Comparison of ENCODE assay signal across 13 cellular contexts in genomic region chr2:46134531-46135229, GRCh38.
A peak's percentile ranks its signal among the peaks of the same experiment; 100 is the strongest.
DNase-seq lines count a peak whose midpoint lies in the region; ATAC-seq, FAIRE-seq and TF ChIP-seq lines count a peak whose summit lies in the region.
"Had no signal": no experiment of that assay in that cellular context is flagged by ENCODE, and none has a peak within 500 bp of the region (broad histone marks: within the 10 kb centered on the region; RNA-seq: fewer than 3 reads in every experiment).

No MANE protein-coding gene starts in this region.

- H3K4me1 Mint-ChIP-seq in immature natural killer cell, result no peaks in the 10 kb centered on the region
- H3K4me1 Mint-ChIP-seq in endothelial cell (ENCODE audit: unreplicated experiment), result peaks cover 21% of the 10 kb centered on the region
- H3K4me1 Mint-ChIP-seq: CD4-positive, alpha-beta memory T cell had no signal

- H3K27ac ChIP-seq in C4-2B, result peak overlapping the region; percentile 55
- peak overlapping the region; percentile 69 for H3K27ac ChIP-seq in RWPE2 (ENCODE audit: poor library complexity, severe bottlenecking)
- no peak overlapping the region for H3K27ac ChIP-seq in pancreas

- ATAC-seq in RWPE2 (ENCODE audit: low read depth) (peak; percentile 89), pancreas (peak in 3 of 4 donors; percentile 50 to 56 (median 51))
- ATAC-seq: Panc1 had no signal

- H3K27me3 Mint-ChIP-seq in immature natural killer cell (ENCODE audit: low read depth in 3 of 3) (no peaks in the 10 kb centered on the region), endothelial cell (ENCODE audit: unreplicated experiment) (no peaks in the 10 kb centered on the region)
- H3K27me3 Mint-ChIP-seq: CD4-positive, alpha-beta memory T cell had no signal

- no peak for TF ChIP-seq CTCF in C4-2B (conservative IDR thresholded peaks at IDR 0.05)
- TF ChIP-seq CTCF in RWPE2 (IDR thresholded peaks at IDR 0.05; ENCODE audit: poor library complexity, severe bottlenecking), result no peak
- TF ChIP-seq CTCF in fibroblast of pulmonary artery (IDR thresholded peaks at IDR 0.05; ENCODE audit: low read length, missing control alignments), result no peak
- TF ChIP-seq CTCF in pancreas (IDR thresholded peaks at IDR 0.05), result no peak
- TF ChIP-seq CTCF in endothelial cell (IDR thresholded peaks at IDR 0.05; ENCODE audit: unreplicated experiment), result no peak

- H3K36me3 Mint-ChIP-seq in immature natural killer cell (peaks cover 0 to 7% (median 5%) of the 10 kb centered on the region in 3 donors), endothelial cell (ENCODE audit: low read depth, unreplicated experiment) (no peaks in the 10 kb centered on the region)
- H3K36me3 Mint-ChIP-seq: CD4-positive, alpha-beta memory T cell had no signal

- WGBS in pancreas, 2 donors, result 73 to 77% methylated on average over 8 of the region's 8 CpGs

- no peak for FAIRE-seq in pancreas (lab: Jason Lieb, UNC)

- intact Hi-C loops in pancreas (cut with DNase I), result no loop called here

- no peak overlapping the region for H3K4me3 ChIP-seq in RWPE2 (ENCODE audit: severe bottlenecking)
- H3K4me3 ChIP-seq in fibroblast of pulmonary artery (replicated peaks; ENCODE audit: low read depth, low read length), result no peak overlapping the region
- H3K4me3 ChIP-seq in pancreas, result no peak overlapping the region
- no peak overlapping the region for H3K4me3 ChIP-seq in H7 (ENCODE audit: insufficient read depth, low read depth, low read length)

- no peak overlapping the region for H3K4me3 Mint-ChIP-seq in immature natural killer cell
- H3K4me3 Mint-ChIP-seq in endothelial cell (ENCODE audit: unreplicated experiment), result no peak overlapping the region
- H3K4me3 Mint-ChIP-seq: CD4-positive, alpha-beta memory T cell had no signal

- H3K9me3 ChIP-seq in RWPE2 (ENCODE audit: severe bottlenecking) (no peaks in the 10 kb centered on the region), pancreas (no peaks in the 10 kb centered on the region)

- H3K9me3 Mint-ChIP-seq in immature natural killer cell (no peaks in the 10 kb centered on the region), endothelial cell (ENCODE audit: unreplicated experiment) (no peaks in the 10 kb centered on the region)

- peaks cover 19% of the 10 kb centered on the region for H3K4me1 ChIP-seq in RWPE2 (ENCODE audit: insufficient read depth, poor library complexity, severe bottlenecking)
- peaks cover 7 to 17% (median 14%) of the 10 kb centered on the region in 3 donors for H3K4me1 ChIP-seq in pancreas

- DNase-seq in RWPE2 (ENCODE audit: low spot score) (no peak), fibroblast of pulmonary artery (ENCODE audit: low read depth) (peak; percentile 67), pancreas (no peak), HuH-7.5 (ENCODE audit: low spot score) (no peak), immature natural killer cell (no peak), endothelial cell (ENCODE audit: low spot score) (no peak), H7 (no peak)
- DNase-seq: activated CD4-positive, alpha-beta T cell treated with anti-CD3 and anti-CD28 coated beads for 1 hour; CD4-positive, alpha-beta memory T cell; glutamatergic neuron; occipital lobe had no signal

- H3K27me3 ChIP-seq in RWPE2 (ENCODE audit: insufficient read depth, poor library complexity, severe bottlenecking) (no peaks in the 10 kb centered on the region), pancreas (no peaks in the 10 kb centered on the region), H7 (ENCODE audit: control insufficient read depth, insufficient read depth, low read length) (no peaks in the 10 kb centered on the region)

- no peaks in the 10 kb centered on the region for H3K36me3 ChIP-seq in RWPE2 (ENCODE audit: low read depth)
- no peaks in the 10 kb centered on the region for H3K36me3 ChIP-seq in pancreas
- no peaks in the 10 kb centered on the region for H3K36me3 ChIP-seq in H7 (replicated peaks; ENCODE audit: control insufficient read depth, insufficient read depth, low read length)

- H3K27ac Mint-ChIP-seq in immature natural killer cell (no peak overlapping the region), endothelial cell (ENCODE audit: unreplicated experiment) (no peak overlapping the region)
- H3K27ac Mint-ChIP-seq: CD4-positive, alpha-beta memory T cell had no signal

Comparison
In these comparisons a context has a peak if more than half of its experiments do, and no peak if none do; other contexts are left out.
1. H3K27ac ChIP-seq: peak in C4-2B (single experiment) and RWPE2 (single experiment); none in pancreas (0 of 4).